ENCODE assay signal across 8 cellular contexts in the genomic region with DNA sequence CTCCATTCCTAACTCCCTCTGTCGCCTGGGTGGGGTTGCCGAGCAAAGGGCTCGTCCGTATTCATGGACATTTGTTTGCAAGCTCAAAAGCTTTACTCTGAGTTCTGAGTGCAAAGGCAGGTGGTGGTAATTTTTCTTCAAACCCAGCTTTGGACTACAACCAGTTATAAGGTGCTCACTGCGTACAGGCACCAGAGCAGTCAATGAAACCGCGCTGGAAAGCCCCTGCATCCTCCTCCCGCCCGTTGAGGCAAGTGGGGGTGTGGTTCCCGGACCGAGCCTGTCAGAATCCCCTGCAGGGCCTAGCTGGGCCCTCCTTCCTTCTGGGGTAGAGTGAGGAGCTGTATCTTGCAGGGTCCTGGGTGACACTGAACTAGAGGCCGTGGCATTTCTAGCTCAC. TPM values are rescaled to one million over a fixed set of nuclear protein-coding genes. Genes with fewer than 3 reads are reported as not detected.
DNase-seq lines count a peak whose midpoint lies in the region; ATAC-seq and TF ChIP-seq lines count a peak whose summit lies in the region.

No MANE protein-coding gene starts in this region.

- H4K91ac ChIP-seq in IMR-90 (ENCODE audit: insufficient read depth, low read depth, low read length), result no peak overlapping the region

- H2AFZ ChIP-seq in IMR-90 (replicated peaks; ENCODE audit: low read length, poor library complexity), result no peak overlapping the region
- H2AFZ ChIP-seq in smooth muscle cell (ENCODE audit: low read depth), result no peak overlapping the region

- peaks cover 1% of the 10 kb centered on the region for H3K36me3 Mint-ChIP-seq in activated naive CD8-positive, alpha-beta T cell treated with anti-CD3 and anti-CD28 coated beads, Interleukin-2, amount 10 ng/mL, durations not matched to agents 7 days and 5 days

- H3K79me2 ChIP-seq in smooth muscle cell (ENCODE audit: low read depth), result no peaks in the 10 kb centered on the region

- H3K4me1 ChIP-seq in IMR-90 (ENCODE audit: control insufficient read depth, insufficient read depth, low read length), result no peaks in the 10 kb centered on the region
- peaks cover 11% of the 10 kb centered on the region for H3K4me1 ChIP-seq in smooth muscle cell (ENCODE audit: low read depth)
- H3K4me1 ChIP-seq in left lung, result peaks cover 0 to 22% of the 10 kb centered on the region in 2 donors

- H3K9me3 ChIP-seq in IMR-90 (ENCODE audit: control insufficient read depth, insufficient read depth, low read length) (peaks cover 4% of the 10 kb centered on the region; the same call in 1 of the 2 replicates), smooth muscle cell (replicated peaks; ENCODE audit: low read depth) (no peaks in the 10 kb centered on the region), WERI-Rb-1 (ENCODE audit: severe bottlenecking) (no peaks in the 10 kb centered on the region), left lung (no peaks in the 10 kb centered on the region)

- H3K27ac ChIP-seq in IMR-90 (ENCODE audit: insufficient read depth, low read length) (no peak overlapping the region), smooth muscle cell (ENCODE audit: low read depth) (no peak overlapping the region), WERI-Rb-1 (no peak overlapping the region), left lung (no peak overlapping the region)

- H4K5ac ChIP-seq in IMR-90 (ENCODE audit: low read depth, low read length), result no peak overlapping the region

- H3F3A ChIP-seq in smooth muscle cell (ENCODE audit: low read depth), result no peaks in the 10 kb centered on the region

- peaks cover 31% of the 10 kb centered on the region for H3K4me1 Mint-ChIP-seq in activated naive CD8-positive, alpha-beta T cell treated with anti-CD3 and anti-CD28 coated beads, Interleukin-2, amount 10 ng/mL, durations not matched to agents 7 days and 5 days

- TF ChIP-seq POLR2A in IMR-90 (IDR thresholded peaks at IDR 0.05; ENCODE audit: low read depth, low read length), result no peak
- no peak for TF ChIP-seq POLR2A in erythroblast (IDR thresholded peaks at IDR 0.05; ENCODE audit: low read length)

- H2BK20ac ChIP-seq in IMR-90 (ENCODE audit: low read depth, low read length), result no peak overlapping the region

- no peak for TF ChIP-seq CTCF in IMR-90 (conservative IDR thresholded peaks at IDR 0.05; ENCODE audit: low read depth, low read length)
- no peak for TF ChIP-seq CTCF in smooth muscle cell (IDR thresholded peaks at IDR 0.05; ENCODE audit: borderline replicate concordance, insufficient read depth, poor library complexity, severe bottlenecking)
- no peak for TF ChIP-seq CTCF in WERI-Rb-1 (IDR thresholded peaks at IDR 0.05; ENCODE audit: low read depth, low read length)
- TF ChIP-seq CTCF in left lung (IDR thresholded peaks at IDR 0.05), result no peak

- H3K23ac ChIP-seq in IMR-90 (ENCODE audit: low read depth, low read length), result no peak overlapping the region

- in situ Hi-C loops in IMR-90 (cut with MboI; ENCODE audit: low sequenced_read_pairs), result no loop called here

- H2AK5ac ChIP-seq in IMR-90 (ENCODE audit: low read depth, low read length), result no peak overlapping the region

- H3K27ac Mint-ChIP-seq in activated naive CD8-positive, alpha-beta T cell treated with anti-CD3 and anti-CD28 coated beads, Interleukin-2, amount 10 ng/mL, durations not matched to agents 7 days and 5 days, result no peak overlapping the region

- H2BK5ac ChIP-seq in IMR-90 (ENCODE audit: low read depth, low read length, poor library complexity, severe bottlenecking), result no peak overlapping the region

- no peak overlapping the region for H3K14ac ChIP-seq in IMR-90 (replicated peaks; ENCODE audit: low read depth, low read length)

- H3K4ac ChIP-seq in IMR-90 (ENCODE audit: low read depth, low read length), result no peak overlapping the region

- H3K4me2 ChIP-seq in IMR-90 (ENCODE audit: low read depth, low read length) (no peak overlapping the region), smooth muscle cell (no peak overlapping the region)

- ATAC-seq in IMR-90 (ENCODE audit: low read depth) (no peak), left lung (no peak)
- no peak for ATAC-seq in activated naive CD8-positive, alpha-beta T cell treated with anti-CD3 and anti-CD28 coated beads, Interleukin-2, amount 10 ng/mL, durations not matched to agents 7 days and 5 days (ENCODE audit: low read depth)

- no peaks in the 10 kb centered on the region for H3K9me1 ChIP-seq in IMR-90 (ENCODE audit: insufficient read depth, low read length)

- dilution Hi-C loops in IMR-90 (cut with HindIII; ENCODE audit: low sequenced_read_pairs, unreplicated experiment), result no loop called here

- H3K27me3 ChIP-seq in IMR-90 (ENCODE audit: control insufficient read depth, insufficient read depth, low read length) (no peaks in the 10 kb centered on the region), smooth muscle cell (ENCODE audit: low read depth) (no peaks in the 10 kb centered on the region), WERI-Rb-1 (ENCODE audit: insufficient read depth, low read depth, severe bottlenecking) (no peaks in the 10 kb centered on the region), left lung (peaks cover 0 to 15% of the 10 kb centered on the region in 2 donors)

- H2BK15ac ChIP-seq in IMR-90 (ENCODE audit: low read depth, low read length), result no peak overlapping the region

- no peaks in the 10 kb centered on the region for H3K9me3 Mint-ChIP-seq in activated naive CD8-positive, alpha-beta T cell treated with anti-CD3 and anti-CD28 coated beads, Interleukin-2, amount 10 ng/mL, durations not matched to agents 7 days and 5 days

- no peak overlapping the region for H4K8ac ChIP-seq in IMR-90 (ENCODE audit: low read depth in 2 of 2, low read length in 2 of 2)

- intact Hi-C loops in IMR-90 (cut with micrococcal nuclease), result no loop called here
- intact Hi-C loops in left lung (cut with DNase I), result no loop called here

- H3K4me3 ChIP-seq in IMR-90 (ENCODE audit: insufficient read depth, low read depth, low read length), result no peak overlapping the region
- H3K4me3 ChIP-seq in smooth muscle cell, result no peak overlapping the region
- H3K4me3 ChIP-seq in WERI-Rb-1 (ENCODE audit: low read depth, low read length), result no peak overlapping the region
- no peak overlapping the region for H3K4me3 ChIP-seq in left lung

- CTCF ChIA-PET in IMR-90 (lab: Yijun Ruan, JAX), result interaction anchor here (1.2 kb wide), 1 partner anchor 20 kb away, joined by 3 read pairs; no protein-coding TSS in a partner anchor

- BruUV-seq in IMR-90 (replicated peaks; lab: Mats Ljungman, UMichigan), result no TSS peak

- WGBS in IMR-90 (ENCODE audit: extremely low coverage in 2 of 2, insufficient read length in 1 of 2), 2 experiments, result no CpG with 5 or more reads among the region's 12 CpGs
- 92% methylated on average over 12 of the region's 12 CpGs for WGBS in smooth muscle cell (ENCODE audit: low lambda C conversion rate)

- H3K79me1 ChIP-seq in IMR-90 (ENCODE audit: low read depth in 1 of 2, low read length in 2 of 2), result no peaks in the 10 kb centered on the region; a peak in 1 of 4 replicates

- H2BK120ac ChIP-seq in IMR-90 (ENCODE audit: low read depth, low read length), result no peak overlapping the region

- no peak overlapping the region for H3K56ac ChIP-seq in IMR-90 (ENCODE audit: extremely low read depth, insufficient read depth, low read length)

- no peaks in the 10 kb centered on the region; the same call in 1 of the 2 replicates for H4K20me1 ChIP-seq in IMR-90 (ENCODE audit: insufficient read depth, low read length)
- H4K20me1 ChIP-seq in smooth muscle cell (ENCODE audit: low read depth), result no peaks in the 10 kb centered on the region

- H3K18ac ChIP-seq in IMR-90 (ENCODE audit: low read depth, low read length), result no peak overlapping the region

- peak overlapping the region; percentile 44 for H3K4me3 Mint-ChIP-seq in activated naive CD8-positive, alpha-beta T cell treated with anti-CD3 and anti-CD28 coated beads, Interleukin-2, amount 10 ng/mL, durations not matched to agents 7 days and 5 days

- POLR2A ChIA-PET in IMR-90 (lab: Charles Lee; ENCODE audit: unreplicated experiment), result no interaction called here
- POLR2A ChIA-PET in activated naive CD8-positive, alpha-beta T cell treated with anti-CD3 and anti-CD28 coated beads, Interleukin-2, amount 10 ng/mL, durations not matched to agents 7 days and 5 days (lab: Charles Lee), result interaction anchor here (0.6 to 5.8 kb wide), 7 partner anchors 9 to 188 kb away, joined by 3 to 45 read pairs (median 5); a partner anchor contains a TSS

- peak overlapping the region; percentile 88 for H2AK9ac ChIP-seq in IMR-90 (replicated peaks; ENCODE audit: low read depth, low read length, poor library complexity)

- peak; percentile 38 for DNase-seq in stimulated activated CD4-positive, alpha-beta T cell treated with anti-CD3 and anti-CD28 coated beads, Interleukin-12 subunit alpha, Interleukin-12 subunit beta, amount 100 ng/mL, for 4 hours
- no peak for DNase-seq in stimulated activated CD4-positive, alpha-beta T cell treated with anti-CD3 and anti-CD28 coated beads, Interleukin-2, amount 100 ng/mL, for 48 hours
- DNase-seq in IMR-90, result no peak
- DNase-seq in activated naive CD8-positive, alpha-beta T cell treated with anti-CD3 and anti-CD28 coated beads, Interleukin-2, amount 10 ng/mL, durations not matched to agents 7 days and 5 days, result no peak
- no peak for DNase-seq in smooth muscle cell (lab: John Stamatoyannopoulos, UW; ENCODE audit: unreplicated experiment)
- DNase-seq in WERI-Rb-1, result no peak
- no peak for DNase-seq in left lung
- no peak for DNase-seq in erythroblast (lab: John Stamatoyannopoulos, UW)

- H3K36me3 ChIP-seq in IMR-90 (ENCODE audit: control insufficient read depth, insufficient read depth, low read length), result peaks cover 5% of the 10 kb centered on the region
- no peaks in the 10 kb centered on the region for H3K36me3 ChIP-seq in smooth muscle cell (ENCODE audit: low read depth)
- H3K36me3 ChIP-seq in WERI-Rb-1, result no peaks in the 10 kb centered on the region
- no peaks in the 10 kb centered on the region for H3K36me3 ChIP-seq in left lung

- no peak for TF ChIP-seq RAD21 in IMR-90 (IDR thresholded peaks at IDR 0.05; ENCODE audit: low read length)

- H3K27me3 Mint-ChIP-seq in activated naive CD8-positive, alpha-beta T cell treated with anti-CD3 and anti-CD28 coated beads, Interleukin-2, amount 10 ng/mL, durations not matched to agents 7 days and 5 days, result peaks cover 61% of the 10 kb centered on the region

- no peak overlapping the region for H3K9ac ChIP-seq in IMR-90 (ENCODE audit: low read depth, low read length)
- H3K9ac ChIP-seq in smooth muscle cell (ENCODE audit: low read depth), result no peak overlapping the region

TF ChIP-seq in IMR-90, 13 proteins besides CTCF, POLR2A, EP300 and RAD21:
- no peak for TF ChIP-seq RFX5 (IDR thresholded peaks at IDR 0.05; ENCODE audit: low read depth, low read length)
- no peak for TF ChIP-seq CHD1 (IDR thresholded peaks at IDR 0.05; ENCODE audit: low read depth, low read length)
- TF ChIP-seq SMC3 (IDR thresholded peaks at IDR 0.05; ENCODE audit: low read depth, low read length), result no peak

RNA-seq across cellular contexts. Expression of a gene that starts 22.3 kb away (rescaled TPM):
- total RNA-seq in IMR-90 (2012; rRNA removed) (0.54 and 0.83 TPM in 2 replicates), smooth muscle cell (1.1 and 1.4 TPM in 2 replicates), left lung (1 to 10 TPM in 1 of 2 donors, under 1 TPM in 1; 0.13 to 1.3 TPM)
- polyA plus RNA-seq in IMR-90 (2012; rRNA removed) (1.6 and 2.7 TPM in 2 replicates), smooth muscle cell (0.63 and 2.4 TPM in 2 replicates)
- polyA plus RNA-seq in IMR-90 (2012; cell fraction: cytosol; rRNA removed), result 0.93 and 1.5 TPM in 2 replicates
- 1.8 and 3.4 TPM in 2 replicates for polyA plus RNA-seq in IMR-90 (2012; cell fraction: nucleus; rRNA removed; ENCODE audit: low replicate concordance)
- total RNA-seq in activated naive CD8-positive, alpha-beta T cell treated with anti-CD3 and anti-CD28 coated beads, Interleukin-2, amount 10 ng/mL, durations not matched to agents 7 days and 5 days, result under 1 TPM; 0.17 TPM
